7 cellular contexts compared by ENCODE assay signal in genomic region chr3:180680097-180680430, GRCh38. TPM values are rescaled to one million over a fixed set of nuclear protein-coding genes. Genes with fewer than 3 reads are reported as not detected.
DNase-seq lines count a peak whose midpoint lies in the region; ATAC-seq and TF ChIP-seq lines count a peak whose summit lies in the region.

No MANE protein-coding gene starts in this region.

- TF ChIP-seq CTCF in GM13976 (IDR thresholded peaks at IDR 0.05; ENCODE audit: borderline replicate concordance, control extremely low read depth, extremely low read depth, insufficient read depth, missing control alignments) = peak; percentile 30
- peak; percentile 77 for TF ChIP-seq CTCF in type B pancreatic cell (conservative IDR thresholded peaks at IDR 0.05)

- 1 to 2% methylated on average over 7 of the region's 7 CpGs for WGBS in GM23248 (ENCODE audit: low coverage in 1 of 2, low lambda C conversion rate in 2 of 2, missing lambda C conversion rate in 2 of 2), 2 experiments

- in situ Hi-C loops in GM13976 (cut with MboI; ENCODE audit: low sequenced_read_pairs, unreplicated experiment) = no loop called here
- in situ Hi-C loops in GM23248 (cut with MboI) = no loop called here
- in situ Hi-C loops in KBM-7 (cut with MboI; ENCODE audit: low pct_unique_long_range_greater_than_20kb, low sequenced_read_pairs) = no loop called here
- in situ Hi-C loops in SK-MEL-5 (cut with HindIII; ENCODE audit: low pct_unique_long_range_greater_than_20kb, low sequenced_read_pairs) = no loop called here

- no peaks in the 10 kb centered on the region for H3K9me2 ChIP-seq in GM23248 (ENCODE audit: insufficient read depth)

- peaks cover 6% of the 10 kb centered on the region for H3F3A ChIP-seq in GM23248 (ENCODE audit: insufficient read depth)

- peaks cover 36 to 46% of the 10 kb centered on the region in 2 donors for H3K27me3 Mint-ChIP-seq in effector memory CD8-positive, alpha-beta T cell
- peaks cover 47% of the 10 kb centered on the region for H3K27me3 Mint-ChIP-seq in type B pancreatic cell

- H3K4me1 Mint-ChIP-seq in effector memory CD8-positive, alpha-beta T cell (ENCODE audit: low read depth in 2 of 2) = peaks cover 8 to 14% of the 10 kb centered on the region in 2 donors
- H3K4me1 Mint-ChIP-seq in type B pancreatic cell (ENCODE audit: unreplicated experiment) = no peaks in the 10 kb centered on the region

- H3K4me3 ChIP-seq in GM23248 = peak overlapping the region; percentile 82

- H3K79me2 ChIP-seq in GM23248 (ENCODE audit: insufficient read depth) = no peaks in the 10 kb centered on the region

- no peaks in the 10 kb centered on the region for H3K9me3 ChIP-seq in GM23248 (ENCODE audit: low read depth)

- H3K36me3 ChIP-seq in GM23248 (ENCODE audit: low read depth) = no peaks in the 10 kb centered on the region

- ATAC-seq in effector memory CD8-positive, alpha-beta T cell (replicated peaks) = peak; percentile 31

- H3K4me2 ChIP-seq in GM23248 (ENCODE audit: unreplicated experiment) = peak overlapping the region; percentile 86

- H4K20me1 ChIP-seq in GM23248 (ENCODE audit: insufficient read depth) = no peaks in the 10 kb centered on the region

- peaks cover 0 to under 1% of the 10 kb centered on the region in 2 donors for H3K9me3 Mint-ChIP-seq in effector memory CD8-positive, alpha-beta T cell
- H3K9me3 Mint-ChIP-seq in type B pancreatic cell = no peaks in the 10 kb centered on the region

- peak; percentile 31 for DNase-seq in GM13976 (ENCODE audit: low spot score)
- peak; percentile 52 for DNase-seq in GM23248
- peak; percentile 41 for DNase-seq in KBM-7
- peak; percentile 49 for DNase-seq in SK-MEL-5 (ENCODE audit: low read depth, low spot score)
- no peak for DNase-seq in effector memory CD8-positive, alpha-beta T cell
- DNase-seq in midbrain (lab: John Stamatoyannopoulos, UW) = peak; percentile 14
- no peak for DNase-seq in type B pancreatic cell (ENCODE audit: extremely low spot score, unreplicated experiment)

- peak overlapping the region; percentile 92 for H2AFZ ChIP-seq in GM23248

- no peaks in the 10 kb centered on the region for H3K27me3 ChIP-seq in GM23248 (replicated peaks; ENCODE audit: insufficient read depth)

- 0 out of 2 replicates have a peak, but pooled peaks cover 6% of the 10 kb centered on the region for H3K4me1 ChIP-seq in GM23248 (ENCODE audit: insufficient read depth)

- H3K36me3 Mint-ChIP-seq in effector memory CD8-positive, alpha-beta T cell (ENCODE audit: insufficient read depth) = no peaks in the 10 kb centered on the region
- no peaks in the 10 kb centered on the region for H3K36me3 Mint-ChIP-seq in type B pancreatic cell

- peak overlapping the region in 1 of 2 donors; percentile 32 for H3K27ac Mint-ChIP-seq in effector memory CD8-positive, alpha-beta T cell
- H3K27ac Mint-ChIP-seq in type B pancreatic cell = peak overlapping the region; percentile 84

- no peak overlapping the region for H3K27ac ChIP-seq in GM23248

- peak overlapping the region; percentile 46 for H3K9ac ChIP-seq in GM23248

- H3K4me3 Mint-ChIP-seq in effector memory CD8-positive, alpha-beta T cell = peak overlapping the region; percentile 71 to 82
- H3K4me3 Mint-ChIP-seq in type B pancreatic cell = peak overlapping the region; percentile 96

RNA-seq across cellular contexts. Expression of gene CCDC39, which starts 0.8 kb away (rescaled TPM):
- not detected in 2 replicates for total RNA-seq in GM23248 (2014; rRNA removed; shearing (Covaris generic))
- not detected in 2 replicates for polyA plus RNA-seq in GM23248 (2016; fragmentation: Nextera tagmentation; extraction: Ambion mirVana)
- not detected in 2 replicates for total RNA-seq in SK-MEL-5 (2014; rRNA removed; shearing (Covaris generic))
- not detected in 2 replicates for polyA plus RNA-seq in SK-MEL-5 (2015; cell fraction: cytosol; rRNA removed)
- polyA plus RNA-seq in SK-MEL-5 (2015; cell fraction: nucleus; rRNA removed) = not detected in 2 replicates
- total RNA-seq in type B pancreatic cell (ENCODE audit: low replicate concordance) = 0.41 TPM in 1 of 2 replicates, not detected in the other

Comparison
In these comparisons a context has a peak if more than half of its experiments do, and no peak if none do; other contexts are left out.
1. DNase-seq: peak in GM13976 (single experiment), GM23248 (single experiment), KBM-7 (single experiment), SK-MEL-5 (single experiment) and midbrain (single experiment); none in effector memory CD8-positive, alpha-beta T cell (0 of 3) and type B pancreatic cell (single experiment).